Comparison of ENCODE assay signal across 13 cellular contexts in genomic region chr16:54077412-54077821, GRCh38.
DNase-seq lines count a peak whose midpoint lies in the region; ATAC-seq and TF ChIP-seq lines count a peak whose summit lies in the region.
"Had no signal": no experiment of that assay in that cellular context is flagged by ENCODE, and none has a peak within 500 bp of the region (broad histone marks: within the 10 kb centered on the region; RNA-seq: fewer than 3 reads in every experiment).

No MANE protein-coding gene starts in this region.

- TF ChIP-seq POLR2A in GM18505 (IDR thresholded peaks at IDR 0.05; ENCODE audit: borderline replicate concordance, extremely low read depth, insufficient read depth, insufficient read length): no peak

- CTCF ChIA-PET in CD8-positive, alpha-beta T cell (lab: Charles Lee): no interaction called here

- no peaks in the 10 kb centered on the region for H3K9me3 Mint-ChIP-seq in neural crest cell
- no peaks in the 10 kb centered on the region for H3K9me3 Mint-ChIP-seq in CD8-positive, alpha-beta T cell

- H3K36me3 ChIP-seq in CD8-positive, alpha-beta T cell (ENCODE audit: insufficient read depth, low read length): no peaks in the 10 kb centered on the region

- POLR2A ChIA-PET in CD8-positive, alpha-beta T cell (lab: Charles Lee): no interaction called here

- peak overlapping the region; percentile 59 for H3K27ac Mint-ChIP-seq in neural crest cell (ENCODE audit: unreplicated experiment)
- no peak overlapping the region for H3K27ac Mint-ChIP-seq in CD8-positive, alpha-beta T cell
- H3K27ac Mint-ChIP-seq: nephron had no signal

- no peaks in the 10 kb centered on the region for H3K27me3 Mint-ChIP-seq in neural crest cell (ENCODE audit: low read depth)
- no peaks in the 10 kb centered on the region for H3K27me3 Mint-ChIP-seq in CD8-positive, alpha-beta T cell (ENCODE audit: low read depth)

- H3K4me3 ChIP-seq in choroid plexus epithelial cell (ENCODE audit: low read depth, low read length): no peak overlapping the region
- H3K4me3 ChIP-seq in CD8-positive, alpha-beta T cell (ENCODE audit: low read depth, low read length): no peak overlapping the region

- peak; percentile 76 for DNase-seq in EL
- DNase-seq in NCI-H460 (ENCODE audit: extremely low read depth, low read depth): peak; percentile 30
- peak; percentile 75 for DNase-seq in choroid plexus epithelial cell (ENCODE audit: low read depth)
- no peak for DNase-seq in neural crest cell (ENCODE audit: low read depth, low spot score)
- no peak for DNase-seq in CD8-positive, alpha-beta T cell
- DNase-seq: activated CD4-positive, CD25-positive, alpha-beta regulatory T cell; Calu3; effector CD4-positive, alpha-beta T cell; stimulated activated naive CD4-positive, alpha-beta T cell treated with Interleukin-2 at 50 U/mL for 16 hours had no signal

- no peaks in the 10 kb centered on the region for H3K4me1 ChIP-seq in CD8-positive, alpha-beta T cell (ENCODE audit: insufficient read depth, low read length)

- no peak overlapping the region for H3K27ac ChIP-seq in CD8-positive, alpha-beta T cell (ENCODE audit: low read depth, low read length)

- no peak for TF ChIP-seq CTCF in choroid plexus epithelial cell (conservative IDR thresholded peaks at IDR 0.05; ENCODE audit: low read depth, low read length)
- no peak for TF ChIP-seq CTCF in neural crest cell (conservative IDR thresholded peaks at IDR 0.05)
- no peak for TF ChIP-seq CTCF in CD8-positive, alpha-beta T cell (IDR thresholded peaks at IDR 0.05)

- ATAC-seq in GM18511 (IDR thresholded peaks at IDR 0.05; ENCODE audit: unreplicated experiment) (no peak), HG02610 (IDR thresholded peaks at IDR 0.05; ENCODE audit: unreplicated experiment) (no peak), GM18505 (IDR thresholded peaks at IDR 0.05; ENCODE audit: unreplicated experiment) (no peak)
- no peak for ATAC-seq in CD8-positive, alpha-beta T cell

- intact Hi-C loops in CD8-positive, alpha-beta T cell (cut with DNase I, micrococcal nuclease): no loop called here

- H3K4me1 Mint-ChIP-seq in neural crest cell: peaks cover 7% of the 10 kb centered on the region
- no peaks in the 10 kb centered on the region for H3K4me1 Mint-ChIP-seq in CD8-positive, alpha-beta T cell (ENCODE audit: low read depth)
- H3K4me1 Mint-ChIP-seq: nephron had no signal

- H3K36me3 Mint-ChIP-seq in neural crest cell (ENCODE audit: low read depth): no peaks in the 10 kb centered on the region
- H3K36me3 Mint-ChIP-seq in CD8-positive, alpha-beta T cell: peaks cover 1% of the 10 kb centered on the region

- H3K27me3 ChIP-seq in CD8-positive, alpha-beta T cell (ENCODE audit: insufficient read depth, low read length): no peaks in the 10 kb centered on the region

- no peak overlapping the region for H3K4me3 Mint-ChIP-seq in neural crest cell
- no peak overlapping the region for H3K4me3 Mint-ChIP-seq in CD8-positive, alpha-beta T cell
- H3K4me3 Mint-ChIP-seq: nephron had no signal

- no peaks in the 10 kb centered on the region for H3K9me3 ChIP-seq in CD8-positive, alpha-beta T cell (ENCODE audit: low read length)

Comparison
In these comparisons a context has a peak if more than half of its experiments do, and no peak if none do; other contexts are left out.
1. DNase-seq: peak in EL (single experiment), NCI-H460 (single experiment) and choroid plexus epithelial cell (single experiment); none in neural crest cell (single experiment) and CD8-positive, alpha-beta T cell (0 of 7).